ENCODE assay signal across 1 cellular context in the genomic region with DNA sequence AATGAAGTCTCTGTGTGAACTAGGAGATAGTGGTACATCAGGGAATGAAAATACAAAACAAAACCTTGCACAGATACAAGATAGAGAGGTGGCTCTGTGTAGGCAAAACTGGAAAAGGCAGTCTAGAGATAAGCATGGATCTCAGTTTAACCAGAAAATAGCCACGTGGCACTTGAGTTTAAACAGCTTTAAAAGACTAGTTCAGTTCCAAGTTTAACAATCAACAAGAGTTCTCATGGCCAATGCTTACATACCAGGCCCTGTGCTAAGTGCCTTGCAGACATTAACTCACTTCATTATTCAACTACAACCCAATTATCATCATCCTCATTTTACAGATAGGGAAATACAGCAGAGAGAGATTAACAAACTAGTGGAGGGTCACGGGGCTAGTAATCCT.
TF ChIP-seq lines count a peak whose summit lies in the region.

No MANE protein-coding gene starts in this region.

TF ChIP-seq in H1, 55 proteins besides CTCF, POLR2A, EP300 and RAD21 (continued from another document):
- no peak for TF ChIP-seq TCF12 (IDR thresholded peaks at IDR 0.05; ENCODE audit: low read depth, low read length)
- TF ChIP-seq, protein P1, sequence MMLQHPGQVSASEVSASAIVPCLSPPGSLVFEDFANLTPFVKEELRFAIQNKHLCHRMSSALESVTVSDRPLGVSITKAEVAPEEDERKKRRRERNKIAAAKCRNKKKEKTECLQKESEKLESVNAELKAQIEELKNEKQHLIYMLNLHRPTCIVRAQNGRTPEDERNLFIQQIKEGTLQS (IDR thresholded peaks at IDR 0.05; ENCODE audit: insufficient read depth, low read depth, low read length): no peak
- no peak for TF ChIP-seq RXRA (IDR thresholded peaks at IDR 0.05; ENCODE audit: insufficient read depth, low read depth, low read length)
- TF ChIP-seq SP1 (IDR thresholded peaks at IDR 0.05; ENCODE audit: low read depth, low read length): no peak
- no peak for TF ChIP-seq EZH2 (IDR thresholded peaks at IDR 0.05; ENCODE audit: low read depth, low read length, severe bottlenecking)
